Comparison of ENCODE assay signal across 29 cellular contexts in the genomic region with DNA sequence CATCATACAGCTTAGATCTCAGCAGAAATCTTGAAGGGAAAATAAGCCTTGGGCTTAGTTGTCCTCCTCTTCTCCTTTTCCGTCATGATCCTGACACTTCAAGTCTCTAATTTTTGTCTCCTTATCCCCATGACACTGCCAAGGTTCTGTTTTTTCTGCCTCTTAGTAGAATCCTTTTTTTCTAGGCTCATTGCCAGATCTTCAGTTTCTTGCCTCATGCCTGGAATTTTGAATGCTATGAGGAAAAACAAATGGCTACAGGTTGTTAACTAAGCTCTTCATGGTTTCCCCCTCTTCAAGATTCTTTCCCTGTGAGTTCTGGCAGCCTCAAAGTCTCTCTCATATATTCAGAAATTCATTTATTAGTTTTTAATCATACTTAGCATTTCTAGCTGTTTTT.
A peak's percentile ranks its signal among the peaks of the same experiment; 100 is the strongest.
DNase-seq lines count a peak whose midpoint lies in the region; FAIRE-seq and TF ChIP-seq lines count a peak whose summit lies in the region.
"Had no signal": no experiment of that assay in that cellular context is flagged by ENCODE, and none has a peak within 500 bp of the region (broad histone marks: within the 10 kb centered on the region; RNA-seq: fewer than 3 reads in every experiment).

No MANE protein-coding gene starts in this region.

- H3K9me3 Mint-ChIP-seq in MCF 10A (ENCODE audit: unreplicated experiment) (peaks cover 7% of the 10 kb centered on the region), astrocyte (ENCODE audit: unreplicated experiment) (no peaks in the 10 kb centered on the region)

- no peak for TF ChIP-seq CTCF in MCF 10A (IDR thresholded peaks at IDR 0.05; ENCODE audit: unreplicated experiment)
- no peak for TF ChIP-seq CTCF in mammary epithelial cell (conservative IDR thresholded peaks at IDR 0.05 in 1 of 2, IDR thresholded peaks at IDR 0.05 in 1 of 2; ENCODE audit: extremely low read depth in 1 of 2, insufficient read depth in 1 of 2, low read depth in 1 of 2, low read length in 2 of 2)
- no peak for TF ChIP-seq CTCF in astrocyte (IDR thresholded peaks at IDR 0.05; ENCODE audit: insufficient read depth, low read depth, low read length)
- no peak for TF ChIP-seq CTCF in fibroblast of villous mesenchyme (IDR thresholded peaks at IDR 0.05; ENCODE audit: insufficient read depth, low read depth, low read length)

- H3K27me3 ChIP-seq in mammary epithelial cell (ENCODE audit: insufficient read depth, low read length) (no peaks in the 10 kb centered on the region), astrocyte (ENCODE audit: insufficient read depth, low read length) (no peaks in the 10 kb centered on the region)
- H3K27me3 ChIP-seq: breast epithelium, colonic mucosa had no signal

- H3K36me3 ChIP-seq in mammary epithelial cell (ENCODE audit: insufficient read depth, low read length) (no peaks in the 10 kb centered on the region), astrocyte (ENCODE audit: insufficient read depth, low read length) (no peaks in the 10 kb centered on the region)
- H3K36me3 ChIP-seq: breast epithelium, colonic mucosa had no signal

- POLR2A ChIA-PET in MCF 10A (lab: Yijun Ruan, JAX), result no interaction called here

- H3K9ac ChIP-seq in mammary epithelial cell (ENCODE audit: insufficient read depth, low read length), result no peak overlapping the region
- no peak overlapping the region for H3K9ac ChIP-seq in astrocyte (ENCODE audit: low read length)

- H3K4me1 Mint-ChIP-seq in MCF 10A (ENCODE audit: insufficient read depth, unreplicated experiment) (peaks cover 9% of the 10 kb centered on the region), astrocyte (ENCODE audit: low read depth, unreplicated experiment) (no peaks in the 10 kb centered on the region)
- H3K4me1 Mint-ChIP-seq: activated naive CD8-positive, alpha-beta T cell treated with anti-CD3 and anti-CD28 coated beads, Interleukin-2, amount 50 U/mL, for 24 hours; B cell; CD8-positive, alpha-beta memory T cell; natural killer cell had no signal

- CTCF ChIA-PET in MCF 10A (lab: Yijun Ruan, JAX), result interaction anchor here (1.0 kb wide), 1 partner anchor 132 kb away, joined by 3 read pairs; no protein-coding TSS in a partner anchor
- CTCF ChIA-PET in mammary epithelial cell (lab: Charles Lee; ENCODE audit: low non-redundant PET), result no interaction called here

- H2AFZ ChIP-seq in mammary epithelial cell (ENCODE audit: low read depth, low read length) (no peak overlapping the region), astrocyte (ENCODE audit: low read depth, low read length) (no peak overlapping the region)

- peaks cover 2% of the 10 kb centered on the region for H3K9me3 ChIP-seq in mammary epithelial cell (replicated peaks; ENCODE audit: insufficient read depth, low read length)
- peaks cover 4% of the 10 kb centered on the region for H3K9me3 ChIP-seq in astrocyte (ENCODE audit: insufficient read depth, low read depth, low read length)
- H3K9me3 ChIP-seq: breast epithelium, colonic mucosa had no signal

- H3K4me1 ChIP-seq in mammary epithelial cell (ENCODE audit: insufficient read depth, low read length) (no peaks in the 10 kb centered on the region), astrocyte (ENCODE audit: insufficient read depth, low read length) (no peaks in the 10 kb centered on the region)
- H3K4me1 ChIP-seq: breast epithelium, colonic mucosa had no signal

- no peak overlapping the region for H3K27ac Mint-ChIP-seq in MCF 10A (ENCODE audit: low read depth, unreplicated experiment)
- no peak overlapping the region for H3K27ac Mint-ChIP-seq in astrocyte (ENCODE audit: unreplicated experiment)
- H3K27ac Mint-ChIP-seq: activated naive CD8-positive, alpha-beta T cell treated with anti-CD3 and anti-CD28 coated beads, Interleukin-2, amount 50 U/mL, for 24 hours; B cell; natural killer cell had no signal

- dilution Hi-C loops in mammary epithelial cell (cut with HindIII; ENCODE audit: low sequenced_read_pairs), result no loop called here

- intact Hi-C loops in MCF 10A (cut with micrococcal nuclease) (no loop called here), mammary epithelial cell (cut with micrococcal nuclease) (no loop called here)

- 0% methylated on average over 1 of the region's 1 CpG for WGBS in mammary epithelial cell (ENCODE audit: low coverage, missing lambda C conversion rate)

- H3K4me2 ChIP-seq in mammary epithelial cell (ENCODE audit: insufficient read depth, low read depth, low read length), result no peak overlapping the region
- no peak overlapping the region for H3K4me2 ChIP-seq in astrocyte (ENCODE audit: low read length)
- H3K4me2 ChIP-seq: smooth muscle cell had no signal

- H3K4me3 ChIP-seq in mammary epithelial cell (replicated peaks in 1 of 3; ENCODE audit: insufficient read depth in 1 of 3, low read depth in 2 of 3, low read length in 3 of 3) (no peak overlapping the region), astrocyte (ENCODE audit: insufficient read depth, low read depth, low read length) (no peak overlapping the region), fibroblast of villous mesenchyme (ENCODE audit: low read depth, low read length) (no peak overlapping the region)
- H3K4me3 ChIP-seq: breast epithelium, colonic mucosa, smooth muscle cell had no signal

- H3K79me2 ChIP-seq in mammary epithelial cell (ENCODE audit: insufficient read depth, low read length) (no peaks in the 10 kb centered on the region), astrocyte (ENCODE audit: insufficient read depth, low read length) (no peaks in the 10 kb centered on the region)

- peak; percentile 11 for DNase-seq in MCF 10A (ENCODE audit: unreplicated experiment)
- DNase-seq in mammary epithelial cell, result no peak
- DNase-seq in astrocyte (ENCODE audit: low read depth), result peak; percentile 11
- DNase-seq in fibroblast of villous mesenchyme (ENCODE audit: low read depth), result peak; percentile 19
- no peak for DNase-seq in activated CD4-positive, CD25-positive, alpha-beta regulatory T cell treated with anti-CD3 and anti-CD28 coated beads, Interleukin-2, amount 50 U/mL, for 72 hours
- DNase-seq in SKM-1 treated with dmso at 0.1 percent for 144 hours (lab: John Stamatoyannopoulos, UW; ENCODE audit: unreplicated experiment), result no peak
- no peak for DNase-seq in AG08396 (ENCODE audit: low spot score)
- no peak for DNase-seq in NCI-H2029 (lab: John Stamatoyannopoulos, UW)
- DNase-seq: activated CD4-positive, alpha-beta T cell treated with anti-CD3 and anti-CD28 coated beads for 1 hour; activated CD8-positive, alpha-beta memory T cell treated with anti-CD3 and anti-CD28 coated beads for 24 hours; activated gamma-delta T cell; activated naive CD8-positive, alpha-beta T cell treated with anti-CD3 and anti-CD28 coated beads, Interleukin-2, amount 50 U/mL, for 24 hours; activated T-cell treated with anti-CD3 and anti-CD28 coated beads, Interleukin-2, amount 50 U/mL, for 1 hour; CD8-positive, alpha-beta memory T cell; colonic mucosa; GDM1; KG1; natural killer cell; NCI-H1694; NCI-H2227 treated with DMSO at 0.1 percent for 48 hours; retina; SIG-M5; T-helper 1 cell had no signal

- H4K20me1 ChIP-seq in mammary epithelial cell (ENCODE audit: insufficient read depth, low read length) (no peaks in the 10 kb centered on the region), astrocyte (ENCODE audit: insufficient read depth, low read length) (no peaks in the 10 kb centered on the region)

- in situ Hi-C loops in mammary epithelial cell (cut with MboI; ENCODE audit: low sequenced_read_pairs in 2 of 2), result no loop called here

- FAIRE-seq in astrocyte (lab: Jason Lieb, UNC), result no peak
- FAIRE-seq: A204.1, HTR-8/SVneo, TTC549 had no signal

- H3K4me3 Mint-ChIP-seq in MCF 10A (ENCODE audit: unreplicated experiment) (no peak overlapping the region), astrocyte (ENCODE audit: unreplicated experiment) (no peak overlapping the region)
- H3K4me3 Mint-ChIP-seq: activated naive CD8-positive, alpha-beta T cell treated with anti-CD3 and anti-CD28 coated beads, Interleukin-2, amount 50 U/mL, for 24 hours; B cell; CD8-positive, alpha-beta memory T cell; natural killer cell had no signal

- H3K36me3 Mint-ChIP-seq in MCF 10A (ENCODE audit: insufficient read depth, unreplicated experiment), result no peaks in the 10 kb centered on the region
- no peaks in the 10 kb centered on the region for H3K36me3 Mint-ChIP-seq in astrocyte (ENCODE audit: low read depth, unreplicated experiment)
- H3K36me3 Mint-ChIP-seq: CD8-positive, alpha-beta memory T cell; natural killer cell had no signal

- no peaks in the 10 kb centered on the region for H3K27me3 Mint-ChIP-seq in MCF 10A (ENCODE audit: insufficient read depth, unreplicated experiment)
- no peaks in the 10 kb centered on the region for H3K27me3 Mint-ChIP-seq in astrocyte (ENCODE audit: low read depth, unreplicated experiment)
- H3K27me3 Mint-ChIP-seq: activated naive CD8-positive, alpha-beta T cell treated with anti-CD3 and anti-CD28 coated beads, Interleukin-2, amount 50 U/mL, for 24 hours; B cell; CD8-positive, alpha-beta memory T cell had no signal

- BruUV-seq in MCF 10A (replicated peaks; lab: Mats Ljungman, UMichigan), result no TSS peak
- no TSS peak for BruUV-seq in mammary epithelial cell (replicated peaks; lab: Mats Ljungman, UMichigan)

- H3K27ac ChIP-seq in mammary epithelial cell (ENCODE audit: insufficient read depth, low read depth, low read length) (no peak overlapping the region), astrocyte (ENCODE audit: low read depth, low read length) (no peak overlapping the region)
- H3K27ac ChIP-seq: breast epithelium, colonic mucosa had no signal

Comparison
In these comparisons a context has a peak if more than half of its experiments do, and no peak if none do; other contexts are left out.
1. DNase-seq: peak in MCF 10A (single experiment), astrocyte (single experiment) and fibroblast of villous mesenchyme (single experiment); none in mammary epithelial cell (single experiment), activated CD4-positive, CD25-positive, alpha-beta regulatory T cell treated with anti-CD3 and anti-CD28 coated beads, Interleukin-2, amount 50 U/mL, for 72 hours (single experiment), SKM-1 treated with dmso at 0.1 percent for 144 hours (single experiment), AG08396 (single experiment) and NCI-H2029 (single experiment).